18 cellular contexts compared by ENCODE assay signal in genomic region chr6:128690063-128690462, GRCh38.
"Had no signal": no experiment of that assay in that cellular context is flagged by ENCODE, and none has a peak within 500 bp of the region (broad histone marks: within the 10 kb centered on the region; RNA-seq: fewer than 3 reads in every experiment).

No MANE protein-coding gene starts in this region.

- H3K4me1 ChIP-seq: SJCRH30 had no signal

- ATAC-seq: SK-N-SH treated with all-trans-retinoic acid at 6 μM for 48 hours had no signal

- DNase-seq: KBM-7, MV-4-11, NCI-H1048, NCI-H1105, NCI-H1417, NCI-H1436 treated with DMSO at 0.1 percent for 48 hours, NCI-H187 treated with DMSO at 0.1 percent for 48 hours, NCI-H2029 treated with DMSO at 0.1 percent for 48 hours, NCI-H345, NCI-H446 treated with DMSO at 0.1 percent for 48 hours, NCI-H510A treated with DMSO at 0.1 percent for 48 hours, NCI-H526, NCI-H748 treated with DMSO at 0.1 percent for 48 hours, RPMI8226, SHP77 treated with DMSO at 0.1 percent for 48 hours, SJCRH30 had no signal

- H3K27ac ChIP-seq: SJCRH30 had no signal

- H3K27me3 ChIP-seq: SJCRH30 had no signal

- H3K4me3 ChIP-seq: SJCRH30 had no signal

- FAIRE-seq: RCC 7860 had no signal

- H3K36me3 ChIP-seq: SJCRH30 had no signal

- H3K9me3 ChIP-seq: SJCRH30 had no signal
